In genomic region chr17:4249452-4250029, GRCh38 we compare ENCODE assay signal across 9 cellular contexts. TPM values are rescaled to one million over a fixed set of nuclear protein-coding genes. Genes with fewer than 3 reads are reported as not detected.
DNase-seq lines count a peak whose midpoint lies in the region; ATAC-seq and TF ChIP-seq lines count a peak whose summit lies in the region.
"Had no signal": no experiment of that assay in that cellular context is flagged by ENCODE, and none has a peak within 500 bp of the region (broad histone marks: within the 10 kb centered on the region; RNA-seq: fewer than 3 reads in every experiment).

No MANE protein-coding gene starts in this region.

- H3K9me3 ChIP-seq in SU-DHL-6 (ENCODE audit: insufficient read depth, low read length) (no peaks in the 10 kb centered on the region), thoracic aorta (no peaks in the 10 kb centered on the region)

- no peak overlapping the region for H3K4me3 Mint-ChIP-seq in stimulated activated memory B cell treated with anti-CD40 and anti-IgM and Interleukin-4, amounts not matched to agents 10 μg/mL and 1 μg/mL and 100 μg/mL, for 72 hours

- peaks cover 4% of the 10 kb centered on the region for H3K36me3 Mint-ChIP-seq in stimulated activated memory B cell treated with anti-CD40 and anti-IgM and Interleukin-4, amounts not matched to agents 10 μg/mL and 1 μg/mL and 100 μg/mL, for 72 hours

- no peak overlapping the region for H3K9ac ChIP-seq in SU-DHL-6 (ENCODE audit: low read length)

- no peak overlapping the region for H3K27ac ChIP-seq in HL-60 (replicated peaks)
- H3K27ac ChIP-seq in SU-DHL-6 (ENCODE audit: low read depth, low read length): no peak overlapping the region
- H3K27ac ChIP-seq in thoracic aorta: peak overlapping the region; percentile 71 to 79

- H3K36me3 ChIP-seq in SU-DHL-6 (ENCODE audit: low read length): no peaks in the 10 kb centered on the region
- H3K36me3 ChIP-seq in thoracic aorta: no peaks in the 10 kb centered on the region

- peak; percentile 63 for DNase-seq in COLO829 (ENCODE audit: low spot score)
- DNase-seq in HL-60 (ENCODE audit: low read depth in 1 of 2, low spot score in 1 of 2): peak in 1 of 2 experiments; percentile 20
- DNase-seq in fibroblast of mammary gland (ENCODE audit: low read depth): peak; percentile 67
- DNase-seq in thoracic aorta (ENCODE audit: low spot score): no peak
- DNase-seq in midbrain (lab: John Stamatoyannopoulos, UW): no peak
- DNase-seq in NCI-H1105 treated with DMSO at 0.1 percent for 48 hours (lab: John Stamatoyannopoulos, UW): no peak
- DNase-seq: right cardiac atrium had no signal

- H2AFZ ChIP-seq in SU-DHL-6 (ENCODE audit: low read depth, low read length, severe bottlenecking): no peak overlapping the region

- peaks cover 8% of the 10 kb centered on the region for H4K20me1 ChIP-seq in SU-DHL-6 (ENCODE audit: low read depth, low read length)

- TF ChIP-seq CTCF in HL-60 (IDR thresholded peaks at IDR 0.05; ENCODE audit: insufficient read depth, low read length) (peak; percentile 13), SU-DHL-6 (IDR thresholded peaks at IDR 0.05; ENCODE audit: insufficient read depth, low read length, poor library complexity, severe bottlenecking) (peak; percentile 53), fibroblast of mammary gland (conservative IDR thresholded peaks at IDR 0.05; ENCODE audit: control insufficient read depth, insufficient read depth, low read depth, low read length) (peak; percentile 63), thoracic aorta (IDR thresholded peaks at IDR 0.05) (peak; percentile 48)

- no peaks in the 10 kb centered on the region for H3F3A ChIP-seq in SU-DHL-6 (ENCODE audit: insufficient read depth)

- no peaks in the 10 kb centered on the region for H3K27me3 ChIP-seq in HL-60 (ENCODE audit: insufficient read depth, poor library complexity, severe bottlenecking)
- H3K27me3 ChIP-seq in SU-DHL-6 (ENCODE audit: low read length): no peaks in the 10 kb centered on the region
- H3K27me3 ChIP-seq in thoracic aorta (replicated peaks; ENCODE audit: insufficient read depth): no peaks in the 10 kb centered on the region

- no peak overlapping the region for H3K4me3 ChIP-seq in HL-60 (replicated peaks; ENCODE audit: insufficient read depth, low read length)
- H3K4me3 ChIP-seq in SU-DHL-6 (ENCODE audit: insufficient read depth, low read length, poor library complexity, severe bottlenecking): no peak overlapping the region
- H3K4me3 ChIP-seq in fibroblast of mammary gland (ENCODE audit: control insufficient read depth, low read depth, low read length): no peak overlapping the region
- H3K4me3 ChIP-seq in thoracic aorta: no peak overlapping the region

- H3K27ac Mint-ChIP-seq in stimulated activated memory B cell treated with anti-CD40 and anti-IgM and Interleukin-4, amounts not matched to agents 10 μg/mL and 1 μg/mL and 100 μg/mL, for 72 hours: no peak overlapping the region

- H3K9me2 ChIP-seq in SU-DHL-6 (replicated peaks; ENCODE audit: insufficient read depth, low read length): no peaks in the 10 kb centered on the region

- ATAC-seq in thoracic aorta (ENCODE audit: insufficient number of reproducible peaks, low FRiP score, low read depth): no peak
- ATAC-seq in stimulated activated memory B cell treated with anti-CD40 and anti-IgM and Interleukin-4, amounts not matched to agents 10 μg/mL and 1 μg/mL and 100 μg/mL, for 72 hours: no peak

- H3K4me1 ChIP-seq in thoracic aorta (ENCODE audit: control insufficient read depth in 1 of 2, low read depth in 2 of 2): peaks cover 20 to 45% of the 10 kb centered on the region in 2 donors

- no peaks in the 10 kb centered on the region for H3K9me3 Mint-ChIP-seq in stimulated activated memory B cell treated with anti-CD40 and anti-IgM and Interleukin-4, amounts not matched to agents 10 μg/mL and 1 μg/mL and 100 μg/mL, for 72 hours

- H3K4me1 Mint-ChIP-seq in stimulated activated memory B cell treated with anti-CD40 and anti-IgM and Interleukin-4, amounts not matched to agents 10 μg/mL and 1 μg/mL and 100 μg/mL, for 72 hours: peaks cover 35% of the 10 kb centered on the region

- H3K79me2 ChIP-seq in SU-DHL-6 (ENCODE audit: insufficient read depth, low read length): peaks cover 96% of the 10 kb centered on the region

- no peak overlapping the region for H3K4me2 ChIP-seq in SU-DHL-6 (ENCODE audit: low read depth, low read length, poor library complexity, severe bottlenecking)

- H3K27me3 Mint-ChIP-seq in stimulated activated memory B cell treated with anti-CD40 and anti-IgM and Interleukin-4, amounts not matched to agents 10 μg/mL and 1 μg/mL and 100 μg/mL, for 72 hours: no peaks in the 10 kb centered on the region

RNA-seq across cellular contexts. Expression of gene ANKFY1, which starts 14.2 kb away (rescaled TPM):
- 10 to 100 TPM; 36.8 to 40.4 TPM for total RNA-seq in thoracic aorta

Comparison
In these comparisons a context has a peak if more than half of its experiments do, and no peak if none do; other contexts are left out.
1. DNase-seq: peak in COLO829 (single experiment) and fibroblast of mammary gland (single experiment); none in thoracic aorta (single experiment), midbrain (single experiment) and NCI-H1105 treated with DMSO at 0.1 percent for 48 hours (single experiment).
2. H3K27ac ChIP-seq: peak in thoracic aorta (2 of 2); none in HL-60 (single experiment) and SU-DHL-6 (single experiment).
3. CTCF ChIP-seq: peak in every context shown above with its lines; median percentile 63 in fibroblast of mammary gland; 53 in SU-DHL-6; 48 in thoracic aorta; 13 in HL-60.